In the genomic region with DNA sequence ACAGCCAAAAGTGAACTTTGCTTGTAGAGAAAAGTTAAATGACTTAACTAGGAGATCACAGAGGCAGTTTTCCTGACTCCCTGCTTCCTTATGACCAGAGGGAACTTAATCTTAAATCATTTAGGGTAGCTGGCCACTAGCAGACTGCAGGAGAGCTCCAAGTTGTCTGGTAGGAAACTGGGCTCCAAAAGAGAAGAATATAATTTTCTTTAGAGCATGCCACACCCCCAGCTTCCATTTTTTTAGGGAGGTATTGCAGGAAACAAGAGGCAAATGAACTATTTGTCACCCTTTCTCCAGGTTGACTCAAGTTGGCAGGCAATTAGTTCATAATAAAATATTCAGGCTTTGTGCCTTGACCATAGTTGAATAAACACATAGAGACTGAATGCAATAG, we compare ENCODE assay signal across 8 cellular contexts. TPM values are rescaled to one million over a fixed set of nuclear protein-coding genes. Genes with fewer than 3 reads are reported as not detected.
DNase-seq lines count a peak whose midpoint lies in the region; ATAC-seq and TF ChIP-seq lines count a peak whose summit lies in the region.

No MANE protein-coding gene starts in this region.

- H3K9me3 Mint-ChIP-seq in T-helper 2 cell treated with Interferon-gamma antibody and Interleukin-4, amounts not matched to agents 5 μg/mL and 100 μg/mL, for 36 hours, result no peaks in the 10 kb centered on the region

- H3K4me3 ChIP-seq in H7 (ENCODE audit: insufficient read depth, low read depth, low read length) (peak overlapping the region; percentile 58), skeletal muscle satellite cell (ENCODE audit: low read length) (peak overlapping the region; percentile 85)

- H3K4me1 ChIP-seq in foreskin keratinocyte (peaks cover 18% of the 10 kb centered on the region), skeletal muscle satellite cell (ENCODE audit: control insufficient read depth, insufficient read depth, low read length) (peaks cover 32% of the 10 kb centered on the region)

- H3K9me3 ChIP-seq in skeletal muscle satellite cell (replicated peaks; ENCODE audit: low read length), result no peaks in the 10 kb centered on the region

- no peaks in the 10 kb centered on the region for H3K27me3 ChIP-seq in H7 (ENCODE audit: control insufficient read depth, insufficient read depth, low read length)
- H3K27me3 ChIP-seq in foreskin keratinocyte, result no peaks in the 10 kb centered on the region
- H3K27me3 ChIP-seq in skeletal muscle satellite cell (ENCODE audit: control insufficient read depth, insufficient read depth, low read length), result no peaks in the 10 kb centered on the region

- ATAC-seq in foreskin keratinocyte (no peak), HG02588 (IDR thresholded peaks at IDR 0.05; ENCODE audit: unreplicated experiment) (no peak), HG03175 (IDR thresholded peaks at IDR 0.05; ENCODE audit: unreplicated experiment) (no peak)

- H3K4me1 Mint-ChIP-seq in T-helper 2 cell treated with Interferon-gamma antibody and Interleukin-4, amounts not matched to agents 5 μg/mL and 100 μg/mL, for 36 hours (ENCODE audit: low read depth), result peaks cover 42% of the 10 kb centered on the region

- DNase-seq in H7 (no peak), foreskin keratinocyte (no peak), amniotic stem cell (lab: John Stamatoyannopoulos, UW) (no peak), NCI-H2029 treated with DMSO at 0.1 percent for 48 hours (lab: John Stamatoyannopoulos, UW) (no peak)
- DNase-seq in T-helper 2 cell treated with Interferon-gamma antibody and Interleukin-4, amounts not matched to agents 5 μg/mL and 100 μg/mL, for 36 hours (ENCODE audit: low spot score), result no peak

- no peak for TF ChIP-seq CTCF in foreskin keratinocyte (conservative IDR thresholded peaks at IDR 0.05)

- H3K27ac ChIP-seq in foreskin keratinocyte, result peak overlapping the region; percentile 69

- H3K9ac ChIP-seq in skeletal muscle satellite cell (ENCODE audit: low read depth, low read length), result peak overlapping the region; percentile 95

- H3K4me3 Mint-ChIP-seq in T-helper 2 cell treated with Interferon-gamma antibody and Interleukin-4, amounts not matched to agents 5 μg/mL and 100 μg/mL, for 36 hours, result peak overlapping the region; percentile 99

- H3K27ac Mint-ChIP-seq in T-helper 2 cell treated with Interferon-gamma antibody and Interleukin-4, amounts not matched to agents 5 μg/mL and 100 μg/mL, for 36 hours, result peak overlapping the region; percentile 100

- H3K36me3 ChIP-seq in H7 (replicated peaks; ENCODE audit: control insufficient read depth, insufficient read depth, low read length) (peaks cover 1% of the 10 kb centered on the region; the same call in 1 of the 2 replicates), skeletal muscle satellite cell (ENCODE audit: insufficient read depth, low read length) (peaks cover 7% of the 10 kb centered on the region)

- peak overlapping the region; percentile 86 for H3K4me2 ChIP-seq in skeletal muscle satellite cell (ENCODE audit: low read length)

- H3K36me3 Mint-ChIP-seq in T-helper 2 cell treated with Interferon-gamma antibody and Interleukin-4, amounts not matched to agents 5 μg/mL and 100 μg/mL, for 36 hours (ENCODE audit: low read depth), result peaks cover 19% of the 10 kb centered on the region

- H3K27me3 Mint-ChIP-seq in T-helper 2 cell treated with Interferon-gamma antibody and Interleukin-4, amounts not matched to agents 5 μg/mL and 100 μg/mL, for 36 hours (ENCODE audit: low read depth), result no peaks in the 10 kb centered on the region

RNA-seq across cellular contexts. Expression of a gene that starts 2.6 kb away (rescaled TPM):
- 20.1 and 34.2 TPM in 2 replicates for total RNA-seq in H7 (2014; rRNA removed; shearing (Covaris generic))
- 10.2 and 11.5 TPM in 2 replicates for total RNA-seq in foreskin keratinocyte
- polyA plus RNA-seq in foreskin keratinocyte, result 3.9 and 4.6 TPM in 2 replicates
- 11.7 and 15.1 TPM in 2 replicates for total RNA-seq in skeletal muscle satellite cell (2012; rRNA removed)

RNA-seq across cellular contexts. Expression of a gene that starts 2.9 kb away (rescaled TPM):
- 21.4 and 32.7 TPM in 2 replicates for total RNA-seq in H7 (2014; rRNA removed; shearing (Covaris generic))
- 13.9 and 16.8 TPM in 2 replicates for total RNA-seq in foreskin keratinocyte
- polyA plus RNA-seq in foreskin keratinocyte, result 3.3 and 5.1 TPM in 2 replicates
- 10.6 and 12.2 TPM in 2 replicates for total RNA-seq in skeletal muscle satellite cell (2012; rRNA removed)
